21 cellular contexts compared by ENCODE assay signal in genomic region chr22:45707605-45708004, GRCh38.
"Had no signal": no experiment of that assay in that cellular context is flagged by ENCODE, and none has a peak within 500 bp of the region (broad histone marks: within the 10 kb centered on the region; RNA-seq: fewer than 3 reads in every experiment).

No MANE protein-coding gene starts in this region.

- H3K4me3 Mint-ChIP-seq: IgD-negative memory B cell had no signal

- FAIRE-seq: K562, RCC 7860 had no signal

- H3K4me3 ChIP-seq: K562 had no signal

- H3K27ac ChIP-seq: KMS-11 had no signal

- H3K9me3 ChIP-seq: SK-N-SH had no signal

- ATAC-seq: K562 had no signal

- H3K9ac ChIP-seq: KMS-11, SK-N-SH had no signal

- DNase-seq: Kasumi-1, MM.1S, NCI-H1092 treated with DMSO at 0.1 percent for 48 hours, NCI-H1436, NCI-H187, NCI-H2029, NCI-H2081 treated with DMSO at 0.1 percent for 48 hours, NCI-H2171, NCI-H226, NCI-H446, NCI-H510A, NCI-H524 treated with DMSO at 0.1 percent for 48 hours, NCI-H69, NCI-H774, RPMI8226, SHP77, SK-N-SH had no signal

- H3K4me2 ChIP-seq: KMS-11, SK-N-SH had no signal

- H3K27me3 Mint-ChIP-seq: IgD-negative memory B cell had no signal
